ENCODE assay signal across 1 cellular context in the genomic region with DNA sequence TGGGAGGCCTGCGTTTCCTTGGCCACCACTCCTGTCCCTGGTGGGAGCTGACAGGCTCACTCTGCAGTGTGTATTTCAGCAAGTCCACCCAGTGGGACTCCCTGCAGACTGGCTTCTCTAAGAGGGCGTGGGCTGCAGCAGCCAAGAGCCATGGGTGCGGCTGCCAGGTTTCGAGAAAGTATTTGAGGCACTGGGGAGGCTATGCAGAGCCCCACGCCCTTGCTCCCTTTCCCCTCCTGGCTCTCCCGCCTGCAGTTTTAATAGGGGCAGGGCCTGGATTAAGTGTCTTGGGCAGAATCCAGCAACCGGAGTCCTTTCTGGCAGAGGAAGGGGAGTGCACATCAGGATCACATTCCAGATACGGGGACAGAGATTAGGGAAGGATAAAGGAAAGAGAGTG.
TF ChIP-seq lines count a peak whose summit lies in the region.

No MANE protein-coding gene starts in this region.

TF ChIP-seq in HEK293, 187 proteins besides CTCF, POLR2A, EP300 and RAD21 (continued from another document):
- peak; percentile 75 for TF ChIP-seq ZBTB17 (tag by site-specific recombination; IDR thresholded peaks at IDR 0.05)
- peak; percentile 42; the same call in 1 of the 2 replicates for TF ChIP-seq ZBTB20 (tag by site-specific recombination; IDR thresholded peaks at IDR 0.05)
- peak; percentile 41; the same call in 1 of the 2 replicates for TF ChIP-seq ZXDB (tag by site-specific recombination; IDR thresholded peaks at IDR 0.05)
- TF ChIP-seq ZNF629 (tag by site-specific recombination; IDR thresholded peaks at IDR 0.05), result no peak
- no peak for TF ChIP-seq ZNF2 (tag by site-specific recombination; IDR thresholded peaks at IDR 0.05)
- no peak for TF ChIP-seq ZNF530 (tag by site-specific recombination; IDR thresholded peaks at IDR 0.05; ENCODE audit: low read depth)
- 0 out of 2 replicates have a peak, but pooled peaks have one; percentile 10 for TF ChIP-seq ZNF423 (tag by site-specific recombination; IDR thresholded peaks at IDR 0.05)
- TF ChIP-seq ZNF248 (tag by site-specific recombination; IDR thresholded peaks at IDR 0.05), result no peak
